1 cellular context compared by ENCODE assay signal in the genomic region with DNA sequence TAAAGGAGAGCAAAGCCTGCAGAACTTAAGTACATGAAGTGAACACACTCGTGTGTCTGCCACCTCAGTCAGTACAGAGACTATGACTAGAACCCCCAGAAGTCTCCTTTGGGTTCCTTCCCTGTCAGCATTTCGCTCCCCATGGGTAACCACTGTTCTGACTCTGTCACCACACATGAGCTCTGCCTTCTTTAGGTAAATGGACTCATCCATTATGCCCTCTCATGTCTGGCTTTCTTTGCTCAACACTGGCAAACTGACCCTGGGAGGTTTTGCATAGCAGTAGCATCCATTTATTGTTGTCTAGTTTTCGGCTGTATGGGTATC.
A peak's percentile ranks its signal among the peaks of the same experiment; 100 is the strongest.
TF ChIP-seq lines count a peak whose summit lies in the region.

No MANE protein-coding gene starts in this region.

TF ChIP-seq in HepG2, 621 proteins besides CTCF, POLR2A, EP300 and RAD21:
- peak; percentile 7; the same call in 1 of the 2 replicates for TF ChIP-seq SALL1 (CRISPR knock-in tag; IDR thresholded peaks at IDR 0.05)
- 0 out of 2 replicates have a peak, but pooled peaks have one; percentile 23 for TF ChIP-seq ZNF605 (CRISPR knock-in tag; IDR thresholded peaks at IDR 0.05)
- peak; percentile 14; the same call in 1 of the 2 replicates for TF ChIP-seq ZSCAN25 (CRISPR knock-in tag; IDR thresholded peaks at IDR 0.05)
- no peak for TF ChIP-seq CENPT (CRISPR knock-in tag; IDR thresholded peaks at IDR 0.05; ENCODE audit: low read depth)
- TF ChIP-seq SOX13 (IDR thresholded peaks at IDR 0.05), result no peak
- TF ChIP-seq SOX13 (CRISPR knock-in tag; conservative IDR thresholded peaks at IDR 0.05 in 1 of 2, IDR thresholded peaks at IDR 0.05 in 1 of 2), result 0 out of 4 replicates have a peak, but pooled peaks of 1 of the 2 experiments have one; percentile 0
- TF ChIP-seq SMAD9 (CRISPR knock-in tag; IDR thresholded peaks at IDR 0.05), result no peak
- TF ChIP-seq BCL6 (CRISPR knock-in tag; IDR thresholded peaks at IDR 0.05), result no peak
- 0 out of 2 replicates have a peak, but pooled peaks have one; percentile 3 for TF ChIP-seq HDAC1 (CRISPR knock-in tag; IDR thresholded peaks at IDR 0.05)
- TF ChIP-seq BRCA1 (CRISPR knock-in tag; IDR thresholded peaks at IDR 0.05), result no peak
TF ChIP-seq in HepG2: peak in this region for 5.
